In genomic region chr2:201233192-201234166, GRCh38 we compare ENCODE assay signal across 8 cellular contexts. TPM values are rescaled to one million over a fixed set of nuclear protein-coding genes. Genes with fewer than 3 reads are reported as not detected.
A peak's percentile ranks its signal among the peaks of the same experiment; 100 is the strongest.
DNase-seq lines count a peak whose midpoint lies in the region; ATAC-seq and TF ChIP-seq lines count a peak whose summit lies in the region.

No MANE protein-coding gene starts in this region.

- H3K27ac Mint-ChIP-seq in activated T-cell treated with anti-CD3 and anti-CD28 coated beads, Interleukin-2, amount 50 U/mL, for 72 hours: peak overlapping the region; percentile 95

- intact Hi-C loops in Panc1 (cut with micrococcal nuclease; ENCODE audit: unreplicated experiment): loop anchor here (10.0 kb wide), 1 partner anchor 391 kb away; no protein-coding TSS in a partner anchor
- intact Hi-C loops in heart right ventricle (cut with DNase I): loop anchor here in 8 of 10 donors (2.0 to 10.0 kb wide), 7 partner anchors 46 to 391 kb away; partner anchors contain the start of genes CASP10 (in 4 of the 8), STRADB (in 2 of the 8) and TRAK2 (in 2 of the 8)

- H3K27me3 ChIP-seq in Panc1 (ENCODE audit: control insufficient read depth, insufficient read depth, low read length) (no peaks in the 10 kb centered on the region), heart right ventricle (no peaks in the 10 kb centered on the region)

- peaks cover 6 to 18% of the 10 kb centered on the region in 2 donors for H3K36me3 Mint-ChIP-seq in activated T-cell treated with anti-CD3 and anti-CD28 coated beads, Interleukin-2, amount 50 U/mL, for 72 hours (ENCODE audit: insufficient read depth in 2 of 2)

- H3K4me1 ChIP-seq in Panc1 (ENCODE audit: control insufficient read depth, insufficient read depth, low read length) (peaks cover 28% of the 10 kb centered on the region), heart right ventricle (peaks cover 0 to 75% (median 24%) of the 10 kb centered on the region in 9 donors)

- ATAC-seq in GM21576 (IDR thresholded peaks at IDR 0.05; ENCODE audit: unreplicated experiment): peak; percentile 91
- peak; percentile 96 for ATAC-seq in Panc1
- peak; percentile 90 to 94 for ATAC-seq in activated T-cell treated with anti-CD3 and anti-CD28 coated beads, Interleukin-2, amount 50 U/mL, for 72 hours (replicated peaks in 1 of 2)
- peak; percentile 36 to 84 (median 71) for ATAC-seq in heart right ventricle

- CTCF ChIA-PET in Panc1 (lab: Charles Lee): interaction anchor here (0.5 to 2.3 kb wide), 5 partner anchors 51 to 1284 kb away, joined by 3 to 12 read pairs (median 6); partner anchors contain the start of genes CASP10, STRADB and TRAK2

- BruUV-seq in Panc1 (replicated peaks; lab: Mats Ljungman, UMichigan): TSS peak; percentile 77

- peak overlapping the region; percentile 93 to 98 for H3K4me3 Mint-ChIP-seq in activated T-cell treated with anti-CD3 and anti-CD28 coated beads, Interleukin-2, amount 50 U/mL, for 72 hours

- in situ Hi-C loops in Panc1 (cut with HindIII; ENCODE audit: low pct_unique_long_range_greater_than_20kb, low sequenced_read_pairs): no loop called here

- whole genome bisulfite sequencing in heart right ventricle, 2 donors: 63 to 69% methylated on average over 17 of the region's 17 CpGs

- H3K9me3 Mint-ChIP-seq in activated T-cell treated with anti-CD3 and anti-CD28 coated beads, Interleukin-2, amount 50 U/mL, for 72 hours: no peaks in the 10 kb centered on the region

- DNase-seq in EL: peak; percentile 27
- DNase-seq in HuH-7.5 (ENCODE audit: low spot score): peak; percentile 47
- DNase-seq in Panc1 (ENCODE audit: low read depth, low spot score): peak; percentile 80
- peak; percentile 86 to 91 for DNase-seq in activated T-cell treated with anti-CD3 and anti-CD28 coated beads, Interleukin-2, amount 50 U/mL, for 72 hours
- DNase-seq in heart right ventricle: peak; percentile 52 to 53
- DNase-seq in stimulated activated CD4-positive, alpha-beta T cell treated with anti-CD3 and anti-CD28 coated beads, Interleukin-12 subunit alpha, Interleukin-12 subunit beta, amount 100 ng/mL, for 4 hours: peak; percentile 75
- DNase-seq in nucleus accumbens (lab: John Stamatoyannopoulos, UW): no peak

- H3K4me3 ChIP-seq in Panc1 (ENCODE audit: low read depth in 2 of 2, low read length in 2 of 2) (peak overlapping the region; percentile 76 to 96), heart right ventricle (peak overlapping the region in 8 of 10 donors; percentile 18 to 58 (median 35))

- POLR2A ChIA-PET in Panc1 (lab: Charles Lee): interaction anchor here (0.6 kb wide), 2 partner anchors 157 to 270 kb away, joined by 3 read pairs; no protein-coding TSS in a partner anchor

- H3K9me3 ChIP-seq in Panc1 (ENCODE audit: control insufficient read depth, insufficient read depth, low read depth, low read length): no peaks in the 10 kb centered on the region
- no peaks in the 10 kb centered on the region for H3K9me3 ChIP-seq in heart right ventricle

- peaks cover 69% of the 10 kb centered on the region for H3K4me1 Mint-ChIP-seq in activated T-cell treated with anti-CD3 and anti-CD28 coated beads, Interleukin-2, amount 50 U/mL, for 72 hours (ENCODE audit: low read depth)

- peak overlapping the region; percentile 97 for H3K27ac ChIP-seq in Panc1 (ENCODE audit: low read length)
- peak overlapping the region in 9 of 10 donors; percentile 11 to 87 (median 45) for H3K27ac ChIP-seq in heart right ventricle

- no peak for TF ChIP-seq CTCF in Panc1 (IDR thresholded peaks at IDR 0.05)
- TF ChIP-seq CTCF in heart right ventricle (IDR thresholded peaks at IDR 0.05): no peak

- H3K36me3 ChIP-seq in Panc1 (ENCODE audit: control insufficient read depth, insufficient read depth, low read length): no peaks in the 10 kb centered on the region; the same call in none of the 2 replicates
- H3K36me3 ChIP-seq in heart right ventricle: no peaks in the 10 kb centered on the region

- no peaks in the 10 kb centered on the region for H3K27me3 Mint-ChIP-seq in activated T-cell treated with anti-CD3 and anti-CD28 coated beads, Interleukin-2, amount 50 U/mL, for 72 hours (ENCODE audit: low read depth)

RNA-seq across cellular contexts. Expression of gene CASP8, which starts 26.9 kb away (rescaled TPM):
- total RNA-seq in Panc1 (2021; ENCODE audit: unreplicated experiment) (34.8 TPM), heart right ventricle (10 to 100 TPM in 1 of 10 donors, 1 to 10 TPM in 9; 2.4 to 10.1 (median 3.6) TPM)
- polyA plus RNA-seq in Panc1 (2012; ENCODE audit: insufficient read length): 18.4 TPM
- total RNA-seq in activated T-cell treated with anti-CD3 and anti-CD28 coated beads, Interleukin-2, amount 50 U/mL, for 72 hours: 10 to 100 TPM; 45.0 to 78.7 TPM
- polyA plus RNA-seq in heart right ventricle: 1 to 10 TPM; 2.0 to 3.4 TPM

RNA-seq across cellular contexts. Expression of gene CASP10, which starts 50.5 kb away (rescaled TPM):
- 0.87 TPM for total RNA-seq in Panc1 (2021; ENCODE audit: unreplicated experiment)
- polyA plus RNA-seq in Panc1 (2012; ENCODE audit: insufficient read length): 0.11 TPM
- 10 to 100 TPM; 15.7 to 17.4 TPM for total RNA-seq in activated T-cell treated with anti-CD3 and anti-CD28 coated beads, Interleukin-2, amount 50 U/mL, for 72 hours
- total RNA-seq in heart right ventricle: 10 to 100 TPM in 1 of 10 donors, 1 to 10 TPM in 9; 4.6 to 13.2 (median 5.6) TPM
- 1 to 10 TPM; 2.0 to 5.9 TPM for polyA plus RNA-seq in heart right ventricle

Comparison
In these comparisons a context has a peak if more than half of its experiments do, and no peak if none do; other contexts are left out.
1. DNase-seq: peak in EL (single experiment), HuH-7.5 (single experiment), Panc1 (single experiment), activated T-cell treated with anti-CD3 and anti-CD28 coated beads, Interleukin-2, amount 50 U/mL, for 72 hours (2 of 2), heart right ventricle (2 of 2) and stimulated activated CD4-positive, alpha-beta T cell treated with anti-CD3 and anti-CD28 coated beads, Interleukin-12 subunit alpha, Interleukin-12 subunit beta, amount 100 ng/mL, for 4 hours (single experiment); none in nucleus accumbens (0 of 56).
2. Peak in every context shown above with its lines, with median percentiles within 50 percentile points of each other: ATAC-seq.